Comparison of ENCODE assay signal across 9 cellular contexts in genomic region chr10:79929409-79929904, GRCh38. TPM values are rescaled to one million over a fixed set of nuclear protein-coding genes. Genes with fewer than 3 reads are reported as not detected.
DNase-seq lines count a peak whose midpoint lies in the region; ATAC-seq and TF ChIP-seq lines count a peak whose summit lies in the region.
"Had no signal": no experiment of that assay in that cellular context is flagged by ENCODE, and none has a peak within 500 bp of the region (broad histone marks: within the 10 kb centered on the region; RNA-seq: fewer than 3 reads in every experiment).

No MANE protein-coding gene starts in this region.

- no peaks in the 10 kb centered on the region for H3K36me3 Mint-ChIP-seq in activated T-helper 2 cell treated with anti-CD3 and anti-CD28 coated beads, Interferon-gamma antibody, Interleukin-2, Interleukin-4, amounts not matched to agents 10 μg/mL and 5 μg/mL and 100 μg/mL, durations not matched to agents 14 hours and 24 hours and 36 hours (ENCODE audit: low read depth)
- H3K36me3 Mint-ChIP-seq: activated naive CD4-positive, alpha-beta T cell treated with anti-CD3 and anti-CD28 coated beads, Interleukin-2, amount 50 U/mL, for 24 hours had no signal

- no peaks in the 10 kb centered on the region for H3K9me3 Mint-ChIP-seq in activated T-helper 2 cell treated with anti-CD3 and anti-CD28 coated beads, Interferon-gamma antibody, Interleukin-2, Interleukin-4, amounts not matched to agents 10 μg/mL and 5 μg/mL and 100 μg/mL, durations not matched to agents 14 hours and 24 hours and 36 hours
- H3K9me3 Mint-ChIP-seq: activated naive CD4-positive, alpha-beta T cell treated with anti-CD3 and anti-CD28 coated beads, Interleukin-2, amount 50 U/mL, for 24 hours had no signal

- peak; percentile 28 to 89 (median 80) for TF ChIP-seq CTCF in Peyer's patch (IDR thresholded peaks at IDR 0.05)
- TF ChIP-seq CTCF in foreskin keratinocyte (conservative IDR thresholded peaks at IDR 0.05) = peak; percentile 87
- peak; percentile 83 for TF ChIP-seq CTCF in neutrophil (IDR thresholded peaks at IDR 0.05)

- H3K4me3 Mint-ChIP-seq in activated T-helper 2 cell treated with anti-CD3 and anti-CD28 coated beads, Interferon-gamma antibody, Interleukin-2, Interleukin-4, amounts not matched to agents 10 μg/mL and 5 μg/mL and 100 μg/mL, durations not matched to agents 14 hours and 24 hours and 36 hours (ENCODE audit: low read depth) = no peak overlapping the region
- H3K4me3 Mint-ChIP-seq: activated naive CD4-positive, alpha-beta T cell treated with anti-CD3 and anti-CD28 coated beads, Interleukin-2, amount 50 U/mL, for 24 hours had no signal

- H3K27me3 Mint-ChIP-seq in activated T-helper 2 cell treated with anti-CD3 and anti-CD28 coated beads, Interferon-gamma antibody, Interleukin-2, Interleukin-4, amounts not matched to agents 10 μg/mL and 5 μg/mL and 100 μg/mL, durations not matched to agents 14 hours and 24 hours and 36 hours (ENCODE audit: low read depth) = peaks cover 29% of the 10 kb centered on the region

- intact Hi-C loops in activated T-helper 2 cell treated with anti-CD3 and anti-CD28 coated beads, Interferon-gamma antibody, Interleukin-2, Interleukin-4, amounts not matched to agents 10 μg/mL and 5 μg/mL and 100 μg/mL, durations not matched to agents 14 hours and 24 hours and 36 hours (cut with micrococcal nuclease) = loop anchor here (1.0 to 10.0 kb wide), 2 partner anchors 155 to 392 kb away; no protein-coding TSS in a partner anchor

- H3K4me3 ChIP-seq in Peyer's patch (no peak overlapping the region), neutrophil (ENCODE audit: low read depth in 1 of 2, low read length in 1 of 2) (no peak overlapping the region)

- DNase-seq in CMK (ENCODE audit: low read depth) (peak; percentile 27), Peyer's patch (peak; percentile 58 to 88 (median 86)), foreskin keratinocyte (peak in 1 of 2 donors; percentile 34), superior temporal gyrus (ENCODE audit: extremely low spot score) (peak; percentile 80)
- peak; percentile 54 for DNase-seq in activated T-helper 2 cell treated with anti-CD3 and anti-CD28 coated beads, Interferon-gamma antibody, Interleukin-2, Interleukin-4, amounts not matched to agents 10 μg/mL and 5 μg/mL and 100 μg/mL, durations not matched to agents 14 hours and 24 hours and 36 hours (ENCODE audit: low spot score)

- ATAC-seq in GM19328 (IDR thresholded peaks at IDR 0.05; ENCODE audit: unreplicated experiment) (peak; percentile 52), HG03520 (IDR thresholded peaks at IDR 0.05; ENCODE audit: unreplicated experiment) (peak; percentile 77), foreskin keratinocyte (peak; percentile 88)

- H3K4me1 ChIP-seq in Peyer's patch = peaks cover 0 to 5% (median 0%) of the 10 kb centered on the region in 4 donors
- H3K4me1 ChIP-seq in foreskin keratinocyte = no peaks in the 10 kb centered on the region
- H3K4me1 ChIP-seq in neutrophil (ENCODE audit: control insufficient read depth in 1 of 2, insufficient read depth in 1 of 2, low read depth in 1 of 2, low read length in 1 of 2) = no peaks in the 10 kb centered on the region

- no peaks in the 10 kb centered on the region for H3K9me3 ChIP-seq in Peyer's patch
- H3K9me3 ChIP-seq in neutrophil = no peaks in the 10 kb centered on the region

- TF ChIP-seq POLR2A in Peyer's patch (IDR thresholded peaks at IDR 0.05) = no peak

- H3K27me3 ChIP-seq in Peyer's patch = no peaks in the 10 kb centered on the region
- peaks cover 41% of the 10 kb centered on the region for H3K27me3 ChIP-seq in foreskin keratinocyte
- peaks cover 36% of the 10 kb centered on the region for H3K27me3 ChIP-seq in neutrophil

- no peak overlapping the region for H3K27ac ChIP-seq in Peyer's patch
- no peak overlapping the region for H3K27ac ChIP-seq in foreskin keratinocyte
- H3K27ac ChIP-seq in neutrophil = no peak overlapping the region

- H3K27ac Mint-ChIP-seq in activated T-helper 2 cell treated with anti-CD3 and anti-CD28 coated beads, Interferon-gamma antibody, Interleukin-2, Interleukin-4, amounts not matched to agents 10 μg/mL and 5 μg/mL and 100 μg/mL, durations not matched to agents 14 hours and 24 hours and 36 hours = no peak overlapping the region
- H3K27ac Mint-ChIP-seq: activated naive CD4-positive, alpha-beta T cell treated with anti-CD3 and anti-CD28 coated beads, Interleukin-2, amount 50 U/mL, for 24 hours had no signal

- no peaks in the 10 kb centered on the region for H3K4me1 Mint-ChIP-seq in activated T-helper 2 cell treated with anti-CD3 and anti-CD28 coated beads, Interferon-gamma antibody, Interleukin-2, Interleukin-4, amounts not matched to agents 10 μg/mL and 5 μg/mL and 100 μg/mL, durations not matched to agents 14 hours and 24 hours and 36 hours (ENCODE audit: low read depth)

- H3K36me3 ChIP-seq in Peyer's patch = no peaks in the 10 kb centered on the region
- no peaks in the 10 kb centered on the region for H3K36me3 ChIP-seq in neutrophil

RNA-seq across cellular contexts. Expression of gene SFTPD, which starts 19.4 kb away (rescaled TPM):
- total RNA-seq in Peyer's patch (not detected), foreskin keratinocyte (0.07 TPM in 1 of 2 replicates, not detected in the other)
- total RNA-seq in activated T-helper 2 cell treated with anti-CD3 and anti-CD28 coated beads, Interferon-gamma antibody, Interleukin-2, Interleukin-4, amounts not matched to agents 10 μg/mL and 5 μg/mL and 100 μg/mL, durations not matched to agents 14 hours and 24 hours and 36 hours = not detected in 2 replicates
- 0.06 TPM in 2 replicates for polyA plus RNA-seq in foreskin keratinocyte
